Comparison of ENCODE assay signal across 9 cellular contexts in genomic region chr4:163548481-163549243, GRCh38. TPM values are rescaled to one million over a fixed set of nuclear protein-coding genes. Genes with fewer than 3 reads are reported as not detected.
DNase-seq lines count a peak whose midpoint lies in the region; ATAC-seq and TF ChIP-seq lines count a peak whose summit lies in the region.
"Had no signal": no experiment of that assay in that cellular context is flagged by ENCODE, and none has a peak within 500 bp of the region (broad histone marks: within the 10 kb centered on the region; RNA-seq: fewer than 3 reads in every experiment).

No MANE protein-coding gene starts in this region.

- H3K4me3 Mint-ChIP-seq in CD4-positive, alpha-beta memory T cell: peak overlapping the region in 7 of 8 donors; percentile 4 to 71 (median 40)

- POLR2A ChIA-PET in CD4-positive, alpha-beta memory T cell (lab: Charles Lee; ENCODE audit: partially characterized antibody): interaction anchor here (2.0 to 2.7 kb wide), 2 partner anchors 54 kb away, joined by 7 to 13 read pairs; partner anchors contain the start of gene TMA16

- WGBS in aorta, 2 donors: 40 to 42% methylated on average over 10 of the region's 10 CpGs

- H3K4me1 ChIP-seq in CD4-positive, alpha-beta memory T cell (ENCODE audit: insufficient read depth, low read length): peaks cover 8% of the 10 kb centered on the region
- H3K4me1 ChIP-seq in left lung (peaks cover 0 to 14% of the 10 kb centered on the region in 2 donors), aorta (ENCODE audit: control insufficient read depth in 1 of 2, insufficient read depth in 2 of 2, low read length in 2 of 2) (no peaks in the 10 kb centered on the region)

- no peaks in the 10 kb centered on the region for H3K9me3 ChIP-seq in CD4-positive, alpha-beta memory T cell (ENCODE audit: control insufficient read depth in 1 of 2, low read length in 2 of 2)
- H3K9me3 ChIP-seq in left lung: no peaks in the 10 kb centered on the region
- no peaks in the 10 kb centered on the region for H3K9me3 ChIP-seq in aorta (ENCODE audit: control insufficient read depth, low read length)

- no peaks in the 10 kb centered on the region for H3K36me3 Mint-ChIP-seq in CD4-positive, alpha-beta memory T cell

- intact Hi-C loops in CD4-positive, alpha-beta memory T cell (cut with micrococcal nuclease): loop anchor here (1.0 kb wide), 3 partner anchors 64 to 1051 kb away; partner anchors contain the start of gene NAF1
- intact Hi-C loops in left lung (cut with DNase I) (loop anchor here in 1 of 2 donors (5.0 to 10.0 kb wide), 2 partner anchors 61 to 1054 kb away; no protein-coding TSS in a partner anchor), aorta (cut with DNase I) (loop anchor here in 1 of 2 donors (5.0 to 10.0 kb wide), 3 partner anchors 66 to 904 kb away; partner anchors contain the start of gene NPY5R)

- H3K27me3 Mint-ChIP-seq in CD4-positive, alpha-beta memory T cell: no peaks in the 10 kb centered on the region

- H3K27ac Mint-ChIP-seq in CD4-positive, alpha-beta memory T cell: peak overlapping the region in 1 of 7 donors; percentile 40

- H3K9me3 Mint-ChIP-seq in CD4-positive, alpha-beta memory T cell: no peaks in the 10 kb centered on the region

- H3K27ac ChIP-seq in CD4-positive, alpha-beta memory T cell (ENCODE audit: low read depth, low read length): no peak overlapping the region
- H3K27ac ChIP-seq in left lung (no peak overlapping the region), aorta (ENCODE audit: low read depth in 1 of 2, low read length in 2 of 2) (no peak overlapping the region)
- H3K27ac ChIP-seq: skin epidermis had no signal

- DNase-seq in CD4-positive, alpha-beta memory T cell: peak in 4 of 5 donors; percentile 35 to 49 (median 38)
- DNase-seq in HT-29 (ENCODE audit: low spot score): peak; percentile 52
- peak; percentile 8 for DNase-seq in OCI-M2 (lab: John Stamatoyannopoulos, UW; ENCODE audit: unreplicated experiment)
- DNase-seq in cardiac fibroblast (ENCODE audit: low read depth in 2 of 2): peak; percentile 76
- DNase-seq in left lung: no peak
- DNase-seq in aorta: no peak

- no peak overlapping the region for H3K4me3 ChIP-seq in CD4-positive, alpha-beta memory T cell (ENCODE audit: low read length in 2 of 2)
- no peak overlapping the region for H3K4me3 ChIP-seq in cardiac fibroblast (replicated peaks in 1 of 2; ENCODE audit: low read depth in 2 of 2, low read length in 2 of 2)
- H3K4me3 ChIP-seq in left lung: no peak overlapping the region
- no peak overlapping the region for H3K4me3 ChIP-seq in aorta (ENCODE audit: low read length in 2 of 2)

- ATAC-seq in GM18907 (IDR thresholded peaks at IDR 0.05; ENCODE audit: unreplicated experiment): peak; percentile 59
- ATAC-seq in left lung: peak; percentile 82
- peak; percentile 74 for ATAC-seq in aorta (ENCODE audit: low FRiP score)
- no peak for ATAC-seq in HG02588 (IDR thresholded peaks at IDR 0.05; ENCODE audit: unreplicated experiment)

- H3K36me3 ChIP-seq in CD4-positive, alpha-beta memory T cell (ENCODE audit: insufficient read depth, low read length): no peaks in the 10 kb centered on the region
- H3K36me3 ChIP-seq in left lung: no peaks in the 10 kb centered on the region
- no peaks in the 10 kb centered on the region for H3K36me3 ChIP-seq in aorta (ENCODE audit: control insufficient read depth in 1 of 2, insufficient read depth in 2 of 2, low read length in 1 of 2)

- H3K4me1 Mint-ChIP-seq in CD4-positive, alpha-beta memory T cell: peaks cover 4 to 21% (median 11%) of the 10 kb centered on the region in 4 donors

- CTCF ChIA-PET in CD4-positive, alpha-beta memory T cell (lab: Charles Lee; ENCODE audit: partially characterized antibody): interaction anchor here (0.6 to 14.8 kb wide), 21 partner anchors 9 to 1564 kb away, joined by 3 to 633 read pairs (median 11); partner anchors contain the start of genes TMA16 and TMEM192

- peak; percentile 64 for TF ChIP-seq CTCF in cardiac fibroblast (IDR thresholded peaks at IDR 0.05; ENCODE audit: low read depth, low read length)
- peak; percentile 42 to 60 for TF ChIP-seq CTCF in left lung (IDR thresholded peaks at IDR 0.05)

- H3K27me3 ChIP-seq in CD4-positive, alpha-beta memory T cell (ENCODE audit: insufficient read depth, low read length): no peaks in the 10 kb centered on the region
- H3K27me3 ChIP-seq in left lung: no peaks in the 10 kb centered on the region
- H3K27me3 ChIP-seq in aorta (ENCODE audit: control insufficient read depth in 1 of 2, insufficient read depth in 2 of 2, low read length in 1 of 2): no peaks in the 10 kb centered on the region

RNA-seq across cellular contexts. Expression of gene TMA16, which starts 54.2 kb away (rescaled TPM):
- 10 to 100 TPM; 24.6 to 25.0 TPM for total RNA-seq in CD4-positive, alpha-beta memory T cell
- polyA plus RNA-seq in CD4-positive, alpha-beta memory T cell: 10 to 100 TPM; 14.8 to 16.8 TPM
- 5.0 and 12.8 TPM in 2 replicates for total RNA-seq in HT-29 (2014; rRNA removed; shearing (Covaris generic))
- total RNA-seq in left lung (10 to 100 TPM; 18.9 to 22.8 TPM), aorta (10 to 100 TPM; 26.2 to 27.3 TPM)
- 10 to 100 TPM; 17.7 to 21.4 TPM for polyA plus RNA-seq in aorta

Comparison
In these comparisons a context has a peak if more than half of its experiments do, and no peak if none do; other contexts are left out.
1. DNase-seq: peak in CD4-positive, alpha-beta memory T cell (4 of 5), HT-29 (single experiment), OCI-M2 (single experiment) and cardiac fibroblast (2 of 2); none in left lung (0 of 2) and aorta (0 of 2).